In the genomic region with DNA sequence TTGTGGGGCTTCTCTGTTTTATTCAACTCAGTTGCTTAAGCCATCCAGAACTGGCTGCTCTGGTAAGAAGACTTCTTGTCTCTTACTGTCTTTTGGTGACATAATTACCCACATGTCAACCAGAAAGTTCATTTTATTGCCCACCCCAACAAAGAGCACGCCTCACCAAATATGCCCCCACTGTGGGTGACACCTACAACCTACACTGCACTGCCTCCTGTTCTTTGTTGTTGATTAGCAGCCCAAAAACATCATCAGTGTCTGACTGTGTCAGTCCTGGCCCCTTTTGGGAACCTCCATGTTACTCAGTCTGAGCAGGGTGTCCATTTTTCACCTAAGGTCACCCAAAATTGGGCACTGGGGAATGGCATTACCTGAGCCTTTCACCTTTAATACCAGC, we compare ENCODE assay signal across 7 cellular contexts.
"Had no signal": no experiment of that assay in that cellular context is flagged by ENCODE, and none has a peak within 500 bp of the region (broad histone marks: within the 10 kb centered on the region; RNA-seq: fewer than 3 reads in every experiment).

No MANE protein-coding gene starts in this region.

- H3K4me3 Mint-ChIP-seq: GM23338, H9, HFFc6, IgD-negative memory B cell had no signal

- H3K27ac Mint-ChIP-seq: GM23338, H9, HFFc6, IgD-negative memory B cell had no signal

- ATAC-seq: GM23338, HepG2 had no signal

- DNase-seq: H9, HCEC 1CT, HFFc6 had no signal

- H3K27ac ChIP-seq: HL-60 had no signal

- H3K4me3 ChIP-seq: GM23338 had no signal

- H3K27me3 Mint-ChIP-seq: IgD-negative memory B cell had no signal

- H3K4me1 Mint-ChIP-seq: GM23338, H9 had no signal
